17 cellular contexts compared by ENCODE assay signal in the genomic region with DNA sequence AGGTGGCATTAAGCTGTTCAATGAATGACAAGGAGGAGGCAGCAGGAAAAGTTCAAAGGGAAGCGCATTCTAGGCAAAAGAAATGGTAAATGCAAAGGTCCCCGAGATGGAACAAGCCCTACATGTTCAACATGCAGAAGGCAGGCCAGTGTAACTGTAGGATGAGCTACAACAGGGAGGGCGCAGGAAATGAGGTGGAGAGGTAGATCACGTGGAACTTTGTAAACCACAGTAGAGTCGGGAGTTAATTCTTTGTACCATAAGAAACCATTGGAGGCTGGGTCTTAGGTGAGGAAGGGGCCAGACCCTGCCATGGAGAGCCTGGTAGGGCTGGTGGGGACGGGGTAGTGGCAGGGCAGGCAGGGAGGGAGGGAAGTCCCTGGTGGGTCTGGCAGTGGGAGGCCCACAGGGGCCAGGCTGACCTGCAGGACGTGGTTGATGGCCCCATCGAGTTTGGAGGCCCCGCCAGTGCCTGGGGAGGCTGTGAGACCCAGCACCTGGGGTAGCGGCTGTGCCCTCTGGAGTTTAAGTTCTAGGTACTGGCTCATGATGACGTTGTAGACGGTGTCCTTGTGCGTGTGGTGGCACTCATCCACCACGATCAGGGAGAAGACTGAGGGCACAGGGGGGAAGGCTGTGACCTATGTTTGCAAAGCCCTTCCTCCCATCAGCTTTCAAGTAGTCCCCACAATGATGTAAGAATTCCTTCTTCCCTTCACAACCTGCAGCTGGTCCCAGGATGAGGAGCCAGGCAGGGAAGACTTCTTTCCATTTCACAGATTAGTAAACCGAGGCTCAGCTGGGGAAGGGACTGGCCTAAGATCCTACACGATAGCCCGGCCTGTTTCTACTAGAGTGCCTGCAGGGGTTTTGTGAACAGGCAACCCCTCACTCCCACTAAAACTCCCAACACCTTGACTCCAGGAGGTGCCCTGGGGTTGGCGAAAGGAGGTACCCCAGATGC. TPM values are rescaled to one million over a fixed set of nuclear protein-coding genes. Genes with fewer than 3 reads are reported as not detected.
DNase-seq lines count a peak whose midpoint lies in the region; ATAC-seq and TF ChIP-seq lines count a peak whose summit lies in the region.
"Had no signal": no experiment of that assay in that cellular context is flagged by ENCODE, and none has a peak within 500 bp of the region (broad histone marks: within the 10 kb centered on the region; RNA-seq: fewer than 3 reads in every experiment).

No MANE protein-coding gene starts in this region.

- H3K36me3 ChIP-seq in BLaER1: peaks cover 25% of the 10 kb centered on the region
- peaks cover 7% of the 10 kb centered on the region; the same call in 1 of the 2 replicates for H3K36me3 ChIP-seq in IMR-90 (ENCODE audit: control insufficient read depth, insufficient read depth, low read length)
- peaks cover 0 to 28% (median 3%) of the 10 kb centered on the region in 3 experiments for H3K36me3 ChIP-seq in naive thymus-derived CD4-positive, alpha-beta T cell (ENCODE audit: control insufficient read depth in 2 of 3, insufficient read depth in 3 of 3, low read length in 3 of 3)

- dilution Hi-C loops in IMR-90 (cut with HindIII; ENCODE audit: low sequenced_read_pairs, unreplicated experiment): no loop called here

- H3K4me1 Mint-ChIP-seq in naive thymus-derived CD4-positive, alpha-beta T cell: peaks cover 12 to 56% (median 49%) of the 10 kb centered on the region in 7 donors

- H2BK120ac ChIP-seq in IMR-90 (ENCODE audit: low read depth, low read length): no peak overlapping the region

- H3K9me3 Mint-ChIP-seq in activated naive CD4-positive, alpha-beta T cell treated with anti-CD3 and anti-CD28 coated beads, Interleukin-2, amount 50 U/mL, for 72 hours: no peaks in the 10 kb centered on the region
- peaks cover 0 to 2% (median 0%) of the 10 kb centered on the region in 11 donors for H3K9me3 Mint-ChIP-seq in naive thymus-derived CD4-positive, alpha-beta T cell
- H3K9me3 Mint-ChIP-seq: neural crest cell had no signal

- no peak overlapping the region for H2AK5ac ChIP-seq in IMR-90 (ENCODE audit: low read depth, low read length)

- no peak overlapping the region for H4K5ac ChIP-seq in IMR-90 (ENCODE audit: low read depth, low read length)

- H2AK9ac ChIP-seq in IMR-90 (replicated peaks; ENCODE audit: low read depth, low read length, poor library complexity): peak overlapping the region; percentile 40

- H3K4me2 ChIP-seq in BLaER1 (peak overlapping the region; percentile 93; the same call in 1 of the 2 replicates), IMR-90 (ENCODE audit: low read depth, low read length) (no peak overlapping the region)

- no peak overlapping the region for H2BK15ac ChIP-seq in IMR-90 (ENCODE audit: low read depth, low read length)

- H3K14ac ChIP-seq in IMR-90 (replicated peaks; ENCODE audit: low read depth, low read length): no peak overlapping the region

- POLR2A ChIA-PET in IMR-90 (lab: Charles Lee; ENCODE audit: unreplicated experiment): no interaction called here
- POLR2A ChIA-PET in naive thymus-derived CD4-positive, alpha-beta T cell (lab: Charles Lee): interaction anchor here (0.8 to 4.6 kb wide), 10 partner anchors 10 to 144 kb away, joined by 3 to 40 read pairs (median 10); a partner anchor contains a TSS

- H3K27me3 Mint-ChIP-seq in naive thymus-derived CD4-positive, alpha-beta T cell: no peaks in the 10 kb centered on the region

- TF ChIP-seq POLR2A in IMR-90 (IDR thresholded peaks at IDR 0.05; ENCODE audit: low read depth, low read length): no peak

- H3K4ac ChIP-seq in IMR-90 (ENCODE audit: low read depth, low read length): no peak overlapping the region

- H3K23ac ChIP-seq in IMR-90 (ENCODE audit: low read depth, low read length): no peak overlapping the region

- peak overlapping the region; percentile 39 for H2AFZ ChIP-seq in IMR-90 (replicated peaks; ENCODE audit: low read length, poor library complexity)

- H3K9ac ChIP-seq in BLaER1: no peak overlapping the region
- H3K9ac ChIP-seq in IMR-90 (ENCODE audit: low read depth, low read length): no peak overlapping the region

- H3K4me3 ChIP-seq in BLaER1 (no peak overlapping the region), IMR-90 (ENCODE audit: insufficient read depth, low read depth, low read length) (no peak overlapping the region)
- no peak overlapping the region for H3K4me3 ChIP-seq in naive thymus-derived CD4-positive, alpha-beta T cell (ENCODE audit: low read length)

- H3K27me3 ChIP-seq in BLaER1: no peaks in the 10 kb centered on the region
- H3K27me3 ChIP-seq in IMR-90 (ENCODE audit: control insufficient read depth, insufficient read depth, low read length): 0 out of 2 replicates have a peak, but pooled peaks cover 3% of the 10 kb centered on the region
- no peaks in the 10 kb centered on the region for H3K27me3 ChIP-seq in naive thymus-derived CD4-positive, alpha-beta T cell (ENCODE audit: control insufficient read depth in 2 of 2, insufficient read depth in 2 of 2, low read length in 2 of 2)

- no TSS peak for BruUV-seq in IMR-90 (replicated peaks; lab: Mats Ljungman, UMichigan)

- TF ChIP-seq CTCF in IMR-90 (conservative IDR thresholded peaks at IDR 0.05; ENCODE audit: low read depth, low read length): no peak

- no peak overlapping the region for H4K91ac ChIP-seq in IMR-90 (ENCODE audit: insufficient read depth, low read depth, low read length)

- in situ Hi-C loops in IMR-90 (cut with MboI; ENCODE audit: low sequenced_read_pairs): loop anchor here (5.0 kb wide), 2 partner anchors 83 to 143 kb away; a partner anchor contains a TSS

- peaks cover 4% of the 10 kb centered on the region; the same call in 1 of the 2 replicates for H3K9me1 ChIP-seq in IMR-90 (ENCODE audit: insufficient read depth, low read length)

- no peaks in the 10 kb centered on the region for H4K20me1 ChIP-seq in BLaER1
- H4K20me1 ChIP-seq in IMR-90 (ENCODE audit: insufficient read depth, low read length): no peaks in the 10 kb centered on the region

- WGBS in IMR-90 (ENCODE audit: extremely low coverage in 2 of 2, insufficient read length in 1 of 2), 2 experiments: 88% methylated on average over 10 of the region's 18 CpGs; no CpG with 5 or more reads in 1 of the 2 experiments

- peaks cover 2 to 6% of the 10 kb centered on the region in 2 donors for H3K36me3 Mint-ChIP-seq in activated naive CD4-positive, alpha-beta T cell treated with anti-CD3 and anti-CD28 coated beads, Interleukin-2, amount 50 U/mL, for 72 hours
- peaks cover 0 to 27% (median 14%) of the 10 kb centered on the region in 5 donors for H3K36me3 Mint-ChIP-seq in naive thymus-derived CD4-positive, alpha-beta T cell

- H3K4me3 Mint-ChIP-seq in naive thymus-derived CD4-positive, alpha-beta T cell: peak overlapping the region; percentile 62 to 96 (median 88)
- H3K4me3 Mint-ChIP-seq: neural crest cell had no signal

- no peaks in the 10 kb centered on the region for H3K9me3 ChIP-seq in BLaER1
- H3K9me3 ChIP-seq in IMR-90 (ENCODE audit: control insufficient read depth, insufficient read depth, low read length): no peaks in the 10 kb centered on the region
- no peaks in the 10 kb centered on the region for H3K9me3 ChIP-seq in naive thymus-derived CD4-positive, alpha-beta T cell (ENCODE audit: control insufficient read depth in 2 of 3, low read length in 3 of 3)

- CTCF ChIA-PET in IMR-90 (lab: Yijun Ruan, JAX): interaction anchor here (0.8 to 1.5 kb wide), 2 partner anchors 9 to 85 kb away, joined by 3 to 5 read pairs; no protein-coding TSS in a partner anchor
- CTCF ChIA-PET in naive thymus-derived CD4-positive, alpha-beta T cell (lab: Charles Lee): interaction anchor here (0.5 to 1.9 kb wide), 4 partner anchors 12 to 415 kb away, joined by 3 to 8 read pairs (median 6); a partner anchor contains a TSS

- ATAC-seq in IMR-90 (ENCODE audit: low read depth): no peak
- ATAC-seq in activated naive CD4-positive, alpha-beta T cell treated with anti-CD3 and anti-CD28 coated beads, Interleukin-2, amount 50 U/mL, for 72 hours: no peak
- ATAC-seq in naive thymus-derived CD4-positive, alpha-beta T cell: no peak
- ATAC-seq: sciatic nerve had no signal

- H2BK5ac ChIP-seq in IMR-90 (ENCODE audit: low read depth, low read length, poor library complexity, severe bottlenecking): no peak overlapping the region

- H3K27ac ChIP-seq in BLaER1 (no peak overlapping the region), IMR-90 (ENCODE audit: insufficient read depth, low read length) (no peak overlapping the region)
- H3K27ac ChIP-seq in naive thymus-derived CD4-positive, alpha-beta T cell (ENCODE audit: low read depth, low read length): peak overlapping the region; percentile 83

- H4K8ac ChIP-seq in IMR-90 (ENCODE audit: low read depth in 2 of 2, low read length in 2 of 2): no peak overlapping the region

- peak overlapping the region; percentile 80 to 86 for H3K27ac Mint-ChIP-seq in activated naive CD4-positive, alpha-beta T cell treated with anti-CD3 and anti-CD28 coated beads, Interleukin-2, amount 50 U/mL, for 72 hours
- peak overlapping the region; percentile 68 to 100 (median 94) for H3K27ac Mint-ChIP-seq in naive thymus-derived CD4-positive, alpha-beta T cell

- intact Hi-C loops in IMR-90 (cut with micrococcal nuclease): no loop called here
- intact Hi-C loops in naive thymus-derived CD4-positive, alpha-beta T cell (cut with micrococcal nuclease): no loop called here

- no peaks in the 10 kb centered on the region for H3K79me1 ChIP-seq in IMR-90 (ENCODE audit: low read depth in 1 of 2, low read length in 2 of 2)

- H3K4me1 ChIP-seq in BLaER1 (peaks cover 52% of the 10 kb centered on the region), IMR-90 (ENCODE audit: control insufficient read depth, insufficient read depth, low read length) (peaks cover 6% of the 10 kb centered on the region; the same call in 1 of the 2 replicates)
- H3K4me1 ChIP-seq in naive thymus-derived CD4-positive, alpha-beta T cell (ENCODE audit: control insufficient read depth in 2 of 2, insufficient read depth in 2 of 2, low read length in 2 of 2): peaks cover 12 to 41% of the 10 kb centered on the region in 2 donors

- no peak overlapping the region for H3K56ac ChIP-seq in IMR-90 (ENCODE audit: extremely low read depth, insufficient read depth, low read length)

- DNase-seq in IMR-90 (no peak), amniotic stem cell (lab: John Stamatoyannopoulos, UW) (no peak), GM03348 (ENCODE audit: low spot score) (no peak), nucleus accumbens (lab: John Stamatoyannopoulos, UW) (no peak)
- no peak for DNase-seq in activated naive CD4-positive, alpha-beta T cell treated with anti-CD3 and anti-CD28 coated beads, Interleukin-2, amount 50 U/mL, for 72 hours (ENCODE audit: low spot score in 2 of 2)
- peak in 1 of 9 donors; percentile 17 for DNase-seq in naive thymus-derived CD4-positive, alpha-beta T cell
- DNase-seq in central memory CD4-positive, alpha-beta T cell: no peak
- DNase-seq: AML-193; DMS79; NCI-H1105; SIG-M5; stimulated activated CD4-positive, alpha-beta T cell treated with anti-CD3 and anti-CD28 coated beads, Interleukin-2, amount 100 ng/mL, for 48 hours; stimulated activated CD8-positive, alpha-beta memory T cell treated with anti-CD3 and anti-CD28 coated beads, Interleukin-4, amount 100 ng/mL, for 48 hours had no signal

- no peak for TF ChIP-seq RAD21 in IMR-90 (IDR thresholded peaks at IDR 0.05; ENCODE audit: low read length)

- no peak overlapping the region for H3K18ac ChIP-seq in IMR-90 (ENCODE audit: low read depth, low read length)

- no peak overlapping the region for H2BK20ac ChIP-seq in IMR-90 (ENCODE audit: low read depth, low read length)

RNA-seq across cellular contexts. Expression of a gene that starts 1.9 kb away (rescaled TPM):
- total RNA-seq in IMR-90 (2012; rRNA removed): 1.1 and 1.4 TPM in 2 replicates
- 1.9 and 2.8 TPM in 2 replicates for polyA plus RNA-seq in IMR-90 (2012; rRNA removed)
- 1.9 and 2.5 TPM in 2 replicates for polyA plus RNA-seq in IMR-90 (2012; cell fraction: cytosol; rRNA removed)
- polyA plus RNA-seq in IMR-90 (2012; cell fraction: nucleus; rRNA removed; ENCODE audit: low replicate concordance): 14.8 and 19.4 TPM in 2 replicates
- 10 to 100 TPM; 39.6 to 40.2 TPM for total RNA-seq in activated naive CD4-positive, alpha-beta T cell treated with anti-CD3 and anti-CD28 coated beads, Interleukin-2, amount 50 U/mL, for 72 hours
- total RNA-seq in naive thymus-derived CD4-positive, alpha-beta T cell: 10 to 100 TPM; 36.0 to 80.5 (median 53.5) TPM
- 10 to 100 TPM; 10.1 to 24.7 TPM for polyA plus RNA-seq in naive thymus-derived CD4-positive, alpha-beta T cell
- total RNA-seq: neural crest cell had no signal

RNA-seq across cellular contexts. Expression of a gene that starts 10.6 kb away (rescaled TPM):
- 5.3 and 6.3 TPM in 2 replicates for total RNA-seq in IMR-90 (2012; rRNA removed)
- 28.2 and 31.4 TPM in 2 replicates for polyA plus RNA-seq in IMR-90 (2012; rRNA removed)
- polyA plus RNA-seq in IMR-90 (2012; cell fraction: cytosol; rRNA removed): 12.9 and 17.4 TPM in 2 replicates
- 273 and 329 TPM in 2 replicates for polyA plus RNA-seq in IMR-90 (2012; cell fraction: nucleus; rRNA removed; ENCODE audit: low replicate concordance)
- 10 to 100 TPM; 47.4 to 69.6 TPM for total RNA-seq in activated naive CD4-positive, alpha-beta T cell treated with anti-CD3 and anti-CD28 coated beads, Interleukin-2, amount 50 U/mL, for 72 hours
- 10 to 100 TPM; 39.6 to 71.1 (median 49.1) TPM for total RNA-seq in naive thymus-derived CD4-positive, alpha-beta T cell
- polyA plus RNA-seq in naive thymus-derived CD4-positive, alpha-beta T cell: 10 to 100 TPM in 1 of 2 donors, 1 to 10 TPM in 1; 6.6 to 12.0 TPM

RNA-seq across cellular contexts. Expression of a gene that starts 12.0 kb away (rescaled TPM):
- total RNA-seq in IMR-90 (2012; rRNA removed): not detected in 2 replicates
- not detected in 2 replicates for polyA plus RNA-seq in IMR-90 (2012; rRNA removed)
- not detected in 2 replicates for polyA plus RNA-seq in IMR-90 (2012; cell fraction: cytosol; rRNA removed)
- polyA plus RNA-seq in IMR-90 (2012; cell fraction: nucleus; rRNA removed; ENCODE audit: low replicate concordance): 0.06 and 0.09 TPM in 2 replicates
- under 1 TPM in 1 of 2 donors, not detected in 1; 0.23 TPM for total RNA-seq in activated naive CD4-positive, alpha-beta T cell treated with anti-CD3 and anti-CD28 coated beads, Interleukin-2, amount 50 U/mL, for 72 hours
- total RNA-seq in naive thymus-derived CD4-positive, alpha-beta T cell: under 1 TPM in 2 of 5 experiments, not detected in 3; 0.12 to 0.16 TPM
- under 1 TPM in 1 of 2 donors, not detected in 1; 0.10 TPM for polyA plus RNA-seq in naive thymus-derived CD4-positive, alpha-beta T cell
- total RNA-seq: chondrocyte, sciatic nerve had no signal

RNA-seq across cellular contexts. Expression of a gene that starts 12.3 kb away (rescaled TPM):
- total RNA-seq in IMR-90 (2012; rRNA removed): not detected in 2 replicates
- not detected in 2 replicates for polyA plus RNA-seq in IMR-90 (2012; rRNA removed)
- polyA plus RNA-seq in IMR-90 (2012; cell fraction: cytosol; rRNA removed): not detected in 2 replicates
- not detected in 2 replicates for polyA plus RNA-seq in IMR-90 (2012; cell fraction: nucleus; rRNA removed; ENCODE audit: low replicate concordance)
- total RNA-seq in activated naive CD4-positive, alpha-beta T cell treated with anti-CD3 and anti-CD28 coated beads, Interleukin-2, amount 50 U/mL, for 72 hours: under 1 TPM in 1 of 2 donors, not detected in 1; 0.82 TPM
- under 1 TPM in 4 of 5 experiments, not detected in 1; 0.15 to 0.45 (median 0.23) TPM for total RNA-seq in naive thymus-derived CD4-positive, alpha-beta T cell
- not detected for polyA plus RNA-seq in naive thymus-derived CD4-positive, alpha-beta T cell

RNA-seq across cellular contexts. Expression of a gene that starts 44.2 kb away (rescaled TPM):
- 112 and 126 TPM in 2 replicates for total RNA-seq in IMR-90 (2012; rRNA removed)
- polyA plus RNA-seq in IMR-90 (2012; rRNA removed): 277 and 312 TPM in 2 replicates
- 208 and 308 TPM in 2 replicates for polyA plus RNA-seq in IMR-90 (2012; cell fraction: cytosol; rRNA removed)
- polyA plus RNA-seq in IMR-90 (2012; cell fraction: nucleus; rRNA removed; ENCODE audit: low replicate concordance): 135 and 149 TPM in 2 replicates
- total RNA-seq in activated naive CD4-positive, alpha-beta T cell treated with anti-CD3 and anti-CD28 coated beads, Interleukin-2, amount 50 U/mL, for 72 hours: 10 to 100 TPM; 44.5 to 45.7 TPM
- total RNA-seq in naive thymus-derived CD4-positive, alpha-beta T cell: 10 to 100 TPM; 72.0 to 95.2 (median 75.4) TPM
- 10 to 100 TPM; 56.6 to 63.2 TPM for polyA plus RNA-seq in naive thymus-derived CD4-positive, alpha-beta T cell

Comparison
In these comparisons a context has a peak if more than half of its experiments do, and no peak if none do; other contexts are left out.
1. RNA of a gene that starts 1.9 kb away (total RNA-seq): 36.0 to 80.5 TPM in naive thymus-derived CD4-positive, alpha-beta T cell and 39.6 to 40.2 TPM in activated naive CD4-positive, alpha-beta T cell treated with anti-CD3 and anti-CD28 coated beads, Interleukin-2, amount 50 U/mL, for 72 hours; 1.1 to 1.4 TPM in IMR-90; every median in the first group is over 10 times any median in the second.